Comparison of ENCODE assay signal across 11 cellular contexts in genomic region chr3:102233881-102234280, GRCh38.
DNase-seq lines count a peak whose midpoint lies in the region; ATAC-seq and TF ChIP-seq lines count a peak whose summit lies in the region.
"Had no signal": no experiment of that assay in that cellular context is flagged by ENCODE, and none has a peak within 500 bp of the region (broad histone marks: within the 10 kb centered on the region; RNA-seq: fewer than 3 reads in every experiment).

No MANE protein-coding gene starts in this region.

- in situ Hi-C loops in brain microvascular endothelial cell (cut with HindIII; ENCODE audit: low pct_ligation_motif_present, low sequenced_read_pairs), result loop anchor here (25.0 kb wide), 1 partner anchor 303 kb away; no protein-coding TSS in a partner anchor

- H3K9me3 ChIP-seq in psoas muscle, result no peaks in the 10 kb centered on the region

- TF ChIP-seq POLR2A in NB4 (IDR thresholded peaks at IDR 0.05; ENCODE audit: extremely low read depth, insufficient read length), result no peak

- TF ChIP-seq CTCF in GM12865 (IDR thresholded peaks at IDR 0.05; ENCODE audit: insufficient read depth, low read depth, low read length, missing control alignments) (no peak), NB4 (IDR thresholded peaks at IDR 0.05; ENCODE audit: low read depth, low read length) (no peak), psoas muscle (IDR thresholded peaks at IDR 0.05) (no peak), brain microvascular endothelial cell (IDR thresholded peaks at IDR 0.05; ENCODE audit: low read depth, low read length, missing control alignments) (no peak)

- no peaks in the 10 kb centered on the region for H3K36me3 ChIP-seq in psoas muscle (ENCODE audit: insufficient read depth in 1 of 2, low read depth in 1 of 2)
- no peaks in the 10 kb centered on the region for H3K36me3 ChIP-seq in brain microvascular endothelial cell (replicated peaks)

- intact Hi-C loops in Right ventricle myocardium superior (cut with DNase I), result no loop called here
- intact Hi-C loops in psoas muscle (cut with DNase I), result loop anchor here in 1 of 2 donors (5.0 kb wide), 1 partner anchor 298 kb away; no protein-coding TSS in a partner anchor

- ATAC-seq in GM19468 (IDR thresholded peaks at IDR 0.05; ENCODE audit: extremely low read depth, unreplicated experiment) (peak; percentile 93), HG02981 (IDR thresholded peaks at IDR 0.05; ENCODE audit: unreplicated experiment) (peak; percentile 93), Right ventricle myocardium superior (ENCODE audit: poor library complexity) (no peak), psoas muscle (no peak)
- ATAC-seq: GM23338 had no signal

- H3K27me3 ChIP-seq in psoas muscle (ENCODE audit: insufficient read depth in 3 of 3, low read length in 2 of 3) (no peaks in the 10 kb centered on the region), brain microvascular endothelial cell (replicated peaks) (no peaks in the 10 kb centered on the region)

- WGBS in psoas muscle, 3 donors, result 42 to 67% (median 65%) methylated on average over 1 of the region's 1 CpG

- H3K4me3 ChIP-seq in GM12865 (ENCODE audit: low read depth, low read length) (no peak overlapping the region), NB4 (ENCODE audit: low read depth, low read length) (no peak overlapping the region), psoas muscle (no peak overlapping the region), brain microvascular endothelial cell (ENCODE audit: low read depth, low read length) (no peak overlapping the region)
- H3K4me3 ChIP-seq: GM23338, SK-N-MC had no signal

- DNase-seq in GM12865 (ENCODE audit: low read depth), result peak; percentile 77
- peak; percentile 11 for DNase-seq in NB4 (ENCODE audit: low read depth)
- DNase-seq in Right ventricle myocardium superior, result no peak
- DNase-seq in psoas muscle, result no peak
- DNase-seq in brain microvascular endothelial cell, result no peak
- DNase-seq in ecto neural progenitor cell (ENCODE audit: low spot score), result no peak
- DNase-seq: NCI-H187 had no signal

- no peaks in the 10 kb centered on the region for H3K4me1 ChIP-seq in psoas muscle

- H3K27ac ChIP-seq in psoas muscle (no peak overlapping the region), brain microvascular endothelial cell (no peak overlapping the region)
- H3K27ac ChIP-seq: SK-N-MC had no signal

Comparison
In these comparisons a context has a peak if more than half of its experiments do, and no peak if none do; other contexts are left out.
1. DNase-seq: peak in GM12865 (single experiment) and NB4 (single experiment); none in Right ventricle myocardium superior (single experiment), psoas muscle (0 of 2), brain microvascular endothelial cell (single experiment) and ecto neural progenitor cell (single experiment).
2. ATAC-seq: peak in GM19468 (single experiment) and HG02981 (single experiment); none in Right ventricle myocardium superior (single experiment) and psoas muscle (0 of 4).